ENCODE assay signal across 9 cellular contexts in genomic region chr16:2340564-2341455, GRCh38. TPM values are rescaled to one million over a fixed set of nuclear protein-coding genes. Genes with fewer than 3 reads are reported as not detected.
A peak's percentile ranks its signal among the peaks of the same experiment; 100 is the strongest.
DNase-seq lines count a peak whose midpoint lies in the region; ATAC-seq, FAIRE-seq and TF ChIP-seq lines count a peak whose summit lies in the region.
"Had no signal": no experiment of that assay in that cellular context is flagged by ENCODE, and none has a peak within 500 bp of the region (broad histone marks: within the 10 kb centered on the region; RNA-seq: fewer than 3 reads in every experiment).

ABCA3 (minus strand) TSS chr16:2340728; CDS start chr16:2326466, 14,262 bp downstream.

- TF ChIP-seq CTCF in kidney (IDR thresholded peaks at IDR 0.05; ENCODE audit: borderline replicate concordance, extremely low read depth, insufficient read depth) = peak; percentile 98

- H3K4me1 ChIP-seq in kidney (ENCODE audit: control insufficient read depth in 1 of 2, insufficient read depth in 1 of 2, low read depth in 1 of 2, low read length in 2 of 2) = peaks cover 4 to 8% of the 10 kb centered on the region in 2 donors

- H3K9me3 ChIP-seq in kidney (ENCODE audit: control insufficient read depth in 1 of 2, low read length in 2 of 2) = no peaks in the 10 kb centered on the region

- peak within 1 kb of the TSS; percentile 34 to 41 for H3K9ac ChIP-seq in kidney (ENCODE audit: low read length in 2 of 2)

- no peak for FAIRE-seq in kidney (lab: Jason Lieb, UNC)
- FAIRE-seq: TTC549 had no signal

- DNase-seq in AG20443 (ENCODE audit: low spot score) = peak; percentile 100
- DNase-seq in NCI-H345 (lab: John Stamatoyannopoulos, UW) = peak; percentile 94
- DNase-seq in cerebellum (ENCODE audit: low spot score) = peak; percentile 97
- DNase-seq in kidney = peak; percentile 97
- peak; percentile 96 for DNase-seq in stimulated activated CD4-positive, alpha-beta T cell treated with anti-CD3 and anti-CD28 coated beads, Interleukin-15, amount 100 ng/mL, for 24 hours

- H3K27ac ChIP-seq in kidney (ENCODE audit: low read depth in 2 of 2, low read length in 2 of 2) = no peak within 1 kb of the TSS

- H3K4me3 ChIP-seq in kidney (ENCODE audit: low read length in 2 of 2) = peak within 1 kb of the TSS; percentile 69 to 71

- ATAC-seq in GM19025 (IDR thresholded peaks at IDR 0.05; ENCODE audit: low read depth, unreplicated experiment) (peak; percentile 83), HG03280 (IDR thresholded peaks at IDR 0.05; ENCODE audit: unreplicated experiment) (peak; percentile 87)
- peak; percentile 93 to 94 for ATAC-seq in activated CD4-positive, CD25-positive, alpha-beta regulatory T cell treated with anti-CD3 and anti-CD28 coated beads, Interleukin-2, amount 50 U/mL, for 24 hours

- H3K36me3 ChIP-seq in kidney (ENCODE audit: control insufficient read depth in 1 of 2, insufficient read depth in 2 of 2, low read length in 2 of 2) = no peaks in the 10 kb centered on the region

- intact Hi-C loops in kidney (cut with DNase I) = no loop called here

RNA-seq across cellular contexts. Expression of gene ABCA3, which starts in this region (rescaled TPM):
- total RNA-seq in cerebellum (45.2 TPM), kidney (35.5 TPM)
- 5.5 TPM for polyA plus RNA-seq in kidney (ENCODE audit: insufficient read depth, low read depth, low replicate concordance)
